ENCODE assay signal across 17 cellular contexts in genomic region chr2:27024188-27024587, GRCh38. TPM values are rescaled to one million over a fixed set of nuclear protein-coding genes. Genes with fewer than 3 reads are reported as not detected.
DNase-seq lines count a peak whose midpoint lies in the region; ATAC-seq and TF ChIP-seq lines count a peak whose summit lies in the region.
"Had no signal": no experiment of that assay in that cellular context is flagged by ENCODE, and none has a peak within 500 bp of the region (broad histone marks: within the 10 kb centered on the region; RNA-seq: fewer than 3 reads in every experiment).

No MANE protein-coding gene starts in this region.

- H3K9me3 ChIP-seq in SK-N-SH (no peaks in the 10 kb centered on the region), SU-DHL-6 (ENCODE audit: insufficient read depth, low read length) (no peaks in the 10 kb centered on the region)
- H3K9me3 ChIP-seq: tibial nerve had no signal

- POLR2A ChIA-PET in SK-N-SH (lab: Yijun Ruan, JAX), result no interaction called here

- no peak for TF ChIP-seq EP300 in SK-N-SH (IDR thresholded peaks at IDR 0.05; ENCODE audit: borderline replicate concordance in 1 of 2, low read depth in 1 of 2, low read length in 1 of 2)

- H2AFZ ChIP-seq in SK-N-SH (ENCODE audit: low read depth) (no peak overlapping the region), SU-DHL-6 (ENCODE audit: low read depth, low read length, severe bottlenecking) (no peak overlapping the region)

- TF ChIP-seq CTCF in SK-N-SH (IDR thresholded peaks at IDR 0.05), result peak; percentile 20
- TF ChIP-seq CTCF in SU-DHL-6 (IDR thresholded peaks at IDR 0.05; ENCODE audit: insufficient read depth, low read length, poor library complexity, severe bottlenecking), result peak; percentile 37
- peak; percentile 27 for TF ChIP-seq CTCF in foreskin keratinocyte (conservative IDR thresholded peaks at IDR 0.05)
- TF ChIP-seq CTCF in retinal pigment epithelial cell (conservative IDR thresholded peaks at IDR 0.05; ENCODE audit: low read depth, low read length), result peak; percentile 11

- H3K4me3 ChIP-seq in SK-N-SH (ENCODE audit: low read depth in 2 of 2, low read length in 1 of 2) (no peak overlapping the region), SU-DHL-6 (ENCODE audit: insufficient read depth, low read length, poor library complexity, severe bottlenecking) (no peak overlapping the region), retinal pigment epithelial cell (ENCODE audit: low read length) (no peak overlapping the region)
- H3K4me3 ChIP-seq: tibial nerve had no signal

- H3K9me2 ChIP-seq in SK-N-SH (no peaks in the 10 kb centered on the region), SU-DHL-6 (replicated peaks; ENCODE audit: insufficient read depth, low read length) (no peaks in the 10 kb centered on the region)

- H3K27me3 ChIP-seq in SK-N-SH (ENCODE audit: insufficient read depth) (no peaks in the 10 kb centered on the region), SU-DHL-6 (ENCODE audit: low read length) (no peaks in the 10 kb centered on the region), foreskin keratinocyte (no peaks in the 10 kb centered on the region)
- H3K27me3 ChIP-seq: tibial nerve had no signal

- TF ChIP-seq RAD21 in SK-N-SH (IDR thresholded peaks at IDR 0.05; ENCODE audit: low read length), result no peak

- ATAC-seq in SK-N-SH treated with all-trans-retinoic acid at 6 μM for 48 hours, result no peak
- no peak for ATAC-seq in foreskin keratinocyte
- no peak for ATAC-seq in GM18861 (IDR thresholded peaks at IDR 0.05; ENCODE audit: unreplicated experiment)
- no peak for ATAC-seq in GM21447 (IDR thresholded peaks at IDR 0.05; ENCODE audit: unreplicated experiment)
- ATAC-seq: activated naive CD4-positive, alpha-beta T cell treated with anti-CD3 and anti-CD28 coated beads, Interleukin-2, amount 50 U/mL, for 72 hours; stimulated activated memory B cell treated with anti-CD40 and anti-IgM and Interleukin-4, amounts not matched to agents 10 μg/mL and 1 μg/mL and 100 μg/mL, for 72 hours had no signal

- CTCF ChIA-PET in SK-N-SH (lab: Yijun Ruan, JAX), result interaction anchor here (1.0 to 33.3 kb wide), 8 partner anchors 7 to 178 kb away, joined by 3 to 1017 read pairs (median 7); partner anchors contain the start of gene MAPRE3

- no peaks in the 10 kb centered on the region; the same call in 1 of the 2 replicates for H3K79me2 ChIP-seq in SK-N-SH (ENCODE audit: insufficient read depth)
- H3K79me2 ChIP-seq in SU-DHL-6 (ENCODE audit: insufficient read depth, low read length), result no peaks in the 10 kb centered on the region

- H3K9ac ChIP-seq in SK-N-SH (no peak overlapping the region), SU-DHL-6 (ENCODE audit: low read length) (no peak overlapping the region)

- H3K4me1 ChIP-seq in SK-N-SH (ENCODE audit: control insufficient read depth in 1 of 2, insufficient read depth in 2 of 2, low read depth in 1 of 2, low read length in 1 of 2), result peaks cover 0 to 8% of the 10 kb centered on the region in 2 experiments; a peak in 1 of 4 replicates
- H3K4me1 ChIP-seq in foreskin keratinocyte, result no peaks in the 10 kb centered on the region

- H3K36me3 ChIP-seq in SK-N-SH (replicated peaks in 1 of 2; ENCODE audit: control insufficient read depth in 1 of 2, insufficient read depth in 2 of 2, low read length in 1 of 2) (peaks cover 0 to 46% of the 10 kb centered on the region in 2 experiments), SU-DHL-6 (ENCODE audit: low read length) (no peaks in the 10 kb centered on the region)

- H3K27ac ChIP-seq in SK-N-SH (ENCODE audit: low read depth in 2 of 2, low read length in 1 of 2), result no peak overlapping the region
- no peak overlapping the region for H3K27ac ChIP-seq in SU-DHL-6 (ENCODE audit: low read depth, low read length)
- no peak overlapping the region for H3K27ac ChIP-seq in foreskin keratinocyte
- H3K27ac ChIP-seq: tibial nerve had no signal

- H3F3A ChIP-seq in SK-N-SH (replicated peaks; ENCODE audit: insufficient read depth) (no peaks in the 10 kb centered on the region), SU-DHL-6 (ENCODE audit: insufficient read depth) (no peaks in the 10 kb centered on the region)

- DNase-seq in SK-N-SH, result peak; percentile 53
- DNase-seq in foreskin keratinocyte, result no peak
- DNase-seq in retinal pigment epithelial cell (ENCODE audit: low read depth), result no peak
- no peak for DNase-seq in AG20443 (ENCODE audit: low spot score)
- DNase-seq: activated CD4-positive, alpha-beta T cell treated with anti-CD3 and anti-CD28 coated beads, Interleukin-2, amount 50 U/mL, for 48 hours; activated T-cell treated with anti-CD3 and anti-CD28 coated beads, Interleukin-2, amount 50 U/mL, for 24 hours; cerebellar nuclear complex; GF-D8; NCI-H1436 treated with DMSO at 0.1 percent for 48 hours; NCI-H510A had no signal

- H4K20me1 ChIP-seq in SK-N-SH (ENCODE audit: insufficient read depth), result no peaks in the 10 kb centered on the region
- H4K20me1 ChIP-seq in SU-DHL-6 (ENCODE audit: low read depth, low read length), result no peaks in the 10 kb centered on the region

- 91% methylated on average over 18 of the region's 18 CpGs for WGBS in SK-N-SH (ENCODE audit: low lambda C conversion rate)

- no peak overlapping the region for H3K4me2 ChIP-seq in SK-N-SH
- no peak overlapping the region for H3K4me2 ChIP-seq in SU-DHL-6 (ENCODE audit: low read depth, low read length, poor library complexity, severe bottlenecking)

TF ChIP-seq in SK-N-SH, 30 proteins besides CTCF, POLR2A, EP300 and RAD21 (continues in another document):
- TF ChIP-seq FOXJ3 (CRISPR knock-in tag; IDR thresholded peaks at IDR 0.05) (no peak), PBX3 (IDR thresholded peaks at IDR 0.05) (no peak), MXI1 (IDR thresholded peaks at IDR 0.05; ENCODE audit: low read depth, low read length) (no peak), TAF1 (IDR thresholded peaks at IDR 0.05; ENCODE audit: borderline replicate concordance, low read depth, low read length) (no peak), RCOR1 (IDR thresholded peaks at IDR 0.05; ENCODE audit: low read length) (no peak), FOSL2 (IDR thresholded peaks at IDR 0.05; ENCODE audit: borderline replicate concordance, low read depth) (no peak), EZH2phosphoT487 (IDR thresholded peaks at IDR 0.05; ENCODE audit: borderline replicate concordance, low read depth) (no peak)

TF ChIP-seq in SK-N-SH treated with all-trans-retinoic acid at 6 μM for 48 hours, 23 proteins besides CTCF, POLR2A, EP300 and RAD21 (continues in another document):
- TF ChIP-seq RARB (CRISPR knock-in tag; IDR thresholded peaks at IDR 0.05) (no peak), CSRNP3 (CRISPR knock-in tag; IDR thresholded peaks at IDR 0.05) (no peak), GLIS3 (CRISPR knock-in tag; IDR thresholded peaks at IDR 0.05) (no peak), ISL1 (CRISPR knock-in tag; IDR thresholded peaks at IDR 0.05) (no peak), OSR1 (CRISPR knock-in tag; IDR thresholded peaks at IDR 0.05) (no peak), ZFP30 (CRISPR knock-in tag; IDR thresholded peaks at IDR 0.05) (no peak), ZFP3 (CRISPR knock-in tag; IDR thresholded peaks at IDR 0.05) (no peak)

RNA-seq across cellular contexts. Expression of gene TMEM214, which starts 8.6 kb away (rescaled TPM):
- polyA plus RNA-seq in SK-N-SH (2012; rRNA removed), result 69.4 and 80.2 TPM in 2 replicates
- 25.4 and 37.4 TPM in 2 replicates for polyA plus RNA-seq in SK-N-SH (2012; cell fraction: cytosol; rRNA removed)
- 176 and 217 TPM in 2 replicates for polyA plus RNA-seq in SK-N-SH (2012; cell fraction: nucleus; rRNA removed)
- total RNA-seq in foreskin keratinocyte, result 40.0 and 47.7 TPM in 2 replicates
- 49.2 and 53.8 TPM in 2 replicates for polyA plus RNA-seq in foreskin keratinocyte

RNA-seq across cellular contexts. Expression of gene AGBL5, which starts 27.3 kb away (rescaled TPM):
- polyA plus RNA-seq in SK-N-SH (2012; rRNA removed) (45.5 and 47.8 TPM in 2 replicates), foreskin keratinocyte (20.9 and 21.9 TPM in 2 replicates)
- polyA plus RNA-seq in SK-N-SH (2012; cell fraction: cytosol; rRNA removed), result 32.0 and 43.2 TPM in 2 replicates
- 33.7 and 37.7 TPM in 2 replicates for polyA plus RNA-seq in SK-N-SH (2012; cell fraction: nucleus; rRNA removed)
- 25.5 and 28.0 TPM in 2 replicates for total RNA-seq in foreskin keratinocyte

RNA-seq across cellular contexts. Expression of gene OST4, which starts 47.3 kb away (rescaled TPM):
- polyA plus RNA-seq in SK-N-SH (2012; rRNA removed) (876 and 1,851 TPM in 2 replicates), foreskin keratinocyte (686 and 711 TPM in 2 replicates)
- polyA plus RNA-seq in SK-N-SH (2012; cell fraction: cytosol; rRNA removed), result 1,232 and 1,463 TPM in 2 replicates
- polyA plus RNA-seq in SK-N-SH (2012; cell fraction: nucleus; rRNA removed), result 356 and 431 TPM in 2 replicates
- total RNA-seq in foreskin keratinocyte, result 368 and 406 TPM in 2 replicates

RNA-seq across cellular contexts. Expression of gene MAPRE3, which starts 53.8 kb away (rescaled TPM):
- 20.2 and 24.4 TPM in 2 replicates for polyA plus RNA-seq in SK-N-SH (2012; rRNA removed)
- 15.9 and 20.5 TPM in 2 replicates for polyA plus RNA-seq in SK-N-SH (2012; cell fraction: cytosol; rRNA removed)
- polyA plus RNA-seq in SK-N-SH (2012; cell fraction: nucleus; rRNA removed), result 67.4 and 80.9 TPM in 2 replicates
- total RNA-seq in foreskin keratinocyte, result 6.8 and 7.7 TPM in 2 replicates
- polyA plus RNA-seq in foreskin keratinocyte, result 8.9 and 11.0 TPM in 2 replicates

RNA-seq across cellular contexts. Expression of gene EMILIN1, which starts 54.2 kb away (rescaled TPM):
- polyA plus RNA-seq in SK-N-SH (2012; rRNA removed), result 184 and 286 TPM in 2 replicates
- 96.2 and 169 TPM in 2 replicates for polyA plus RNA-seq in SK-N-SH (2012; cell fraction: cytosol; rRNA removed)
- 206 and 267 TPM in 2 replicates for polyA plus RNA-seq in SK-N-SH (2012; cell fraction: nucleus; rRNA removed)
- total RNA-seq in foreskin keratinocyte, result 0.37 and 0.39 TPM in 2 replicates
- 0.25 and 0.37 TPM in 2 replicates for polyA plus RNA-seq in foreskin keratinocyte
